Comparison of ENCODE assay signal across 7 cellular contexts in the genomic region with DNA sequence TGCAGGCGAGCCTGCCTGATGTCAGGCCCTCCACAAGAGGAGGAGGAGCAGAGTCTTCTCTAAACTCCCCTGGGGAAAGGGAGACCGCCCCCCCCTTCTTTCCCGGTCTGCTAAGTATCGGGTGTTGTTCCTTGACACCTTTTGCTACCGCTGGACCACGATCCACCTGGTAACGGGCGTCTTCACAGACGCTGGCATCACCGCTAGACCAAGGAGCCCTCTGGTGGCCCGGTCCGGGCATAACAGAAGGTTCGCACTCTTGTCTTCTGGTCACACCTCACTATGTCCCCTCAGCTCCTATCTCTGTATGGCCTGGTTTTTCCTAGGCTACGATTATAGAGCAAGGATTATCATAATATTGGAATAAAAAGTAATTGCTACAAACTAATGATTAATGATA.
DNase-seq lines count a peak whose midpoint lies in the region; ATAC-seq, FAIRE-seq and TF ChIP-seq lines count a peak whose summit lies in the region.
"Not testable (repeated sequence)": the region's sequence is repeated elsewhere in the genome, so short reads cannot be mapped to it uniquely, and the experiment has no call there.

No MANE protein-coding gene starts in this region.

- H3K27ac ChIP-seq in Panc1 (ENCODE audit: low read length); GM12878 (ENCODE audit: control insufficient read depth, insufficient read depth); naive thymus-derived CD4-positive, alpha-beta T cell (ENCODE audit: low read depth, low read length): not testable (repeated sequence)

- not testable (repeated sequence) for BruUV-seq in Panc1 (replicated peaks; lab: Mats Ljungman, UMichigan); GM12878 (replicated peaks; lab: Mats Ljungman, UMichigan)

- SMC1A ChIA-PET in GM12878 (lab: Charles Lee; ENCODE audit: uncharacterized antibody, unreplicated experiment) = not testable (repeated sequence)

- not testable (repeated sequence) for H3K4me2 ChIP-seq in GM12878 (ENCODE audit: control insufficient read depth, insufficient read depth)

- not testable (repeated sequence) for ATAC-seq in Panc1; activated CD8-positive, alpha-beta T cell treated with anti-CD3 and anti-CD28 coated beads, Interleukin-2, amount 10 ng/mL, durations not matched to agents 7 days and 5 days; GM12878; Right ventricle myocardium inferior; naive thymus-derived CD4-positive, alpha-beta T cell

- H3K27me3 ChIP-seq in Panc1 (ENCODE audit: control insufficient read depth, insufficient read depth, low read length); GM12878 (replicated peaks in 1 of 2; ENCODE audit: control insufficient read depth in 2 of 2, insufficient read depth in 2 of 2, low read length in 1 of 2); naive thymus-derived CD4-positive, alpha-beta T cell (ENCODE audit: control insufficient read depth in 2 of 2, insufficient read depth in 2 of 2, low read length in 2 of 2): not testable (repeated sequence)

- H3K27ac Mint-ChIP-seq in activated CD8-positive, alpha-beta T cell treated with anti-CD3 and anti-CD28 coated beads, Interleukin-2, amount 10 ng/mL, durations not matched to agents 7 days and 5 days = not testable (repeated sequence)
- H3K27ac Mint-ChIP-seq in naive thymus-derived CD4-positive, alpha-beta T cell = peak overlapping the region in 2 of 9 donors; percentile 30 to 49

- RAD21 ChIA-PET in GM12878 (lab: Charles Lee; ENCODE audit: unreplicated experiment) = not testable (repeated sequence)

- not testable (repeated sequence) for FAIRE-seq in GM12878 (lab: Jason Lieb, UNC)

- TF ChIP-seq CTCF in GM12865 (IDR thresholded peaks at IDR 0.05; ENCODE audit: insufficient read depth, low read depth, low read length, missing control alignments) (peak; percentile 44), Panc1 (IDR thresholded peaks at IDR 0.05) (peak; percentile 76), GM12878 (IDR thresholded peaks at IDR 0.05 in 2 of 3, conservative IDR thresholded peaks at IDR 0.05 in 1 of 3; ENCODE audit: control insufficient read depth in 2 of 3, extremely low read depth in 1 of 3, insufficient read depth in 1 of 3, low read depth in 3 of 3, low read length in 3 of 3) (peak; percentile 29 to 59 (median 34); a peak in 4 of 6 replicates)

- not testable (repeated sequence) for H2AFZ ChIP-seq in GM12878 (ENCODE audit: control insufficient read depth, low read depth, low read length)

- not testable (repeated sequence) for H3K9me3 ChIP-seq in Panc1 (ENCODE audit: control insufficient read depth, insufficient read depth, low read depth, low read length); GM12878 (replicated peaks; ENCODE audit: control insufficient read depth, insufficient read depth, low read length); naive thymus-derived CD4-positive, alpha-beta T cell (ENCODE audit: control insufficient read depth in 2 of 3, low read length in 3 of 3)

- in situ Hi-C loops in Panc1 (cut with HindIII; ENCODE audit: low pct_unique_long_range_greater_than_20kb, low sequenced_read_pairs); GM12878 (cut with MboI): not testable (repeated sequence)

- TF ChIP-seq POLR2A in GM12878 (IDR thresholded peaks at IDR 0.05; ENCODE audit: low read depth, low read length) = not testable (repeated sequence)

- CTCF ChIA-PET in Panc1 (lab: Charles Lee); GM12878 (lab: Yijun Ruan, JAX); naive thymus-derived CD4-positive, alpha-beta T cell (lab: Charles Lee): not testable (repeated sequence)
- CTCF ChIA-PET in activated CD8-positive, alpha-beta T cell treated with anti-CD3 and anti-CD28 coated beads, Interleukin-2, amount 10 ng/mL, durations not matched to agents 7 days and 5 days (lab: Charles Lee) = interaction anchor here (0.7 to 1.1 kb wide), 2 partner anchors 81 to 144 kb away, joined by 3 read pairs; no protein-coding TSS in a partner anchor

- H3K27me3 Mint-ChIP-seq in activated CD8-positive, alpha-beta T cell treated with anti-CD3 and anti-CD28 coated beads, Interleukin-2, amount 10 ng/mL, durations not matched to agents 7 days and 5 days (ENCODE audit: low read depth); naive thymus-derived CD4-positive, alpha-beta T cell: not testable (repeated sequence)

- H3K4me1 Mint-ChIP-seq in activated CD8-positive, alpha-beta T cell treated with anti-CD3 and anti-CD28 coated beads, Interleukin-2, amount 10 ng/mL, durations not matched to agents 7 days and 5 days (ENCODE audit: low read depth); naive thymus-derived CD4-positive, alpha-beta T cell: not testable (repeated sequence)

- H3K9ac ChIP-seq in GM12878 (ENCODE audit: control insufficient read depth, insufficient read depth, low read length) = not testable (repeated sequence)

- POLR2A ChIA-PET in Panc1 (lab: Charles Lee); activated CD8-positive, alpha-beta T cell treated with anti-CD3 and anti-CD28 coated beads, Interleukin-2, amount 10 ng/mL, durations not matched to agents 7 days and 5 days (lab: Charles Lee); GM12878 (lab: Charles Lee); naive thymus-derived CD4-positive, alpha-beta T cell (lab: Charles Lee): not testable (repeated sequence)

- WGBS in GM12878 (ENCODE audit: insufficient coverage, insufficient replicate concordance, low lambda C conversion rate, missing lambda C conversion rate) = 6% methylated on average over 13 of the region's 14 CpGs

- H3K36me3 ChIP-seq in Panc1 (ENCODE audit: control insufficient read depth, insufficient read depth, low read length); GM12878 (ENCODE audit: control insufficient read depth in 2 of 2, insufficient read depth in 2 of 2, low read length in 1 of 2); naive thymus-derived CD4-positive, alpha-beta T cell (ENCODE audit: control insufficient read depth in 2 of 3, insufficient read depth in 3 of 3, low read length in 3 of 3): not testable (repeated sequence)

- H3K36me3 Mint-ChIP-seq in activated CD8-positive, alpha-beta T cell treated with anti-CD3 and anti-CD28 coated beads, Interleukin-2, amount 10 ng/mL, durations not matched to agents 7 days and 5 days (ENCODE audit: low read depth); naive thymus-derived CD4-positive, alpha-beta T cell: not testable (repeated sequence)

- not testable (repeated sequence) for TF ChIP-seq EP300 in GM12878 (IDR thresholded peaks at IDR 0.05; ENCODE audit: borderline replicate concordance in 1 of 2, control insufficient read depth in 1 of 2, low read depth in 2 of 2, low read length in 2 of 2)

- H3K4me3 ChIP-seq in GM12865 (ENCODE audit: low read depth, low read length); Panc1 (ENCODE audit: low read depth in 2 of 2, low read length in 2 of 2); GM12878; naive thymus-derived CD4-positive, alpha-beta T cell (ENCODE audit: low read length): not testable (repeated sequence)

- peak; percentile 69 for DNase-seq in GM12865 (ENCODE audit: low read depth)
- peak; percentile 24 for DNase-seq in Panc1 (ENCODE audit: low read depth, low spot score)
- peak; percentile 79 for DNase-seq in activated CD8-positive, alpha-beta T cell treated with anti-CD3 and anti-CD28 coated beads, Interleukin-2, amount 10 ng/mL, durations not matched to agents 7 days and 5 days
- not testable (repeated sequence) for DNase-seq in GM12878 (ENCODE audit: low read depth, low spot score)
- peak; percentile 84 for DNase-seq in Right ventricle myocardium inferior (ENCODE audit: missing footprints)
- peak in 8 of 9 donors; percentile 33 to 59 (median 44) for DNase-seq in naive thymus-derived CD4-positive, alpha-beta T cell
- peak; percentile 72 for DNase-seq in stimulated activated CD4-positive, alpha-beta T cell treated with anti-CD3 and anti-CD28 coated beads, Interleukin-4, amount 100 ng/mL, for 24 hours

- not testable (repeated sequence) for H4K20me1 ChIP-seq in GM12878 (ENCODE audit: control insufficient read depth, insufficient read depth)

- not testable (repeated sequence) for H3K9me3 Mint-ChIP-seq in activated CD8-positive, alpha-beta T cell treated with anti-CD3 and anti-CD28 coated beads, Interleukin-2, amount 10 ng/mL, durations not matched to agents 7 days and 5 days (ENCODE audit: insufficient read depth); naive thymus-derived CD4-positive, alpha-beta T cell

- H3K4me1 ChIP-seq in Panc1 (ENCODE audit: control insufficient read depth, insufficient read depth, low read length); GM12878 (ENCODE audit: control insufficient read depth, insufficient read depth, low read length); naive thymus-derived CD4-positive, alpha-beta T cell (ENCODE audit: control insufficient read depth in 2 of 2, insufficient read depth in 2 of 2, low read length in 2 of 2): not testable (repeated sequence)

- H3K4me3 Mint-ChIP-seq in activated CD8-positive, alpha-beta T cell treated with anti-CD3 and anti-CD28 coated beads, Interleukin-2, amount 10 ng/mL, durations not matched to agents 7 days and 5 days = not testable (repeated sequence)
- peak overlapping the region in 1 of 10 donors; percentile 74 for H3K4me3 Mint-ChIP-seq in naive thymus-derived CD4-positive, alpha-beta T cell

- intact Hi-C loops in Panc1 (cut with micrococcal nuclease; ENCODE audit: unreplicated experiment) = loop anchor here (10.0 kb wide), 1 partner anchor 140 kb away; no protein-coding TSS in a partner anchor
- intact Hi-C loops in GM12878 (cut with micrococcal nuclease; ENCODE audit: unreplicated experiment); Right ventricle myocardium inferior (cut with DNase I): not testable (repeated sequence)
- intact Hi-C loops in naive thymus-derived CD4-positive, alpha-beta T cell (cut with micrococcal nuclease) = loop anchor here (1.0 to 10.0 kb wide), 3 partner anchors 77 to 140 kb away; no protein-coding TSS in a partner anchor

- H3K79me2 ChIP-seq in GM12878 (ENCODE audit: control insufficient read depth, insufficient read depth, low read length) = not testable (repeated sequence)

- peak; percentile 49 for TF ChIP-seq RAD21 in GM12878 (IDR thresholded peaks at IDR 0.05; ENCODE audit: insufficient read depth, low read depth, low read length)

TF ChIP-seq in GM12878, 131 proteins besides CTCF, POLR2A, EP300 and RAD21:
- TF ChIP-seq CBX5 (IDR thresholded peaks at IDR 0.05; ENCODE audit: low read depth) = peak; percentile 24; the same call in 1 of the 2 replicates
